In the genomic region with DNA sequence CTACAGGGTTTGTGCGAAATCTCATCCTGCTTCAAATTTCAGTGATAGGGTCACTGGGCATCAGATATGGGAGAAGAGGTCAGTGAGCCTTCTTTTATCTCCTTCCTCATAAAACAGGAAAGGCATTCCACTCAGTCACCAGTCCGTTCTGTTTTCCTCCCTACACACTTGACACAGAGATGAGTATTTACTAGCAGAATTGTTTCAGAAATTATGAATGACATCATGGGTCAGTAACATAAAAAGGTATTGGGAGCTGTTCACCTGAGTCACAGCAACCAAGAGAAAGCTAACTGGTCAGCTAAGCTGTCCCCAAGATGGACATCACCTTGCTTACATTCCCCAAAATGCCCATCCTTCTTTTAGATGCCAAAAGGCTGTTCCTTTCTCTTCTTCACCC, we compare ENCODE assay signal across 21 cellular contexts.
"Had no signal": no experiment of that assay in that cellular context is flagged by ENCODE, and none has a peak within 500 bp of the region (broad histone marks: within the 10 kb centered on the region; RNA-seq: fewer than 3 reads in every experiment).

No MANE protein-coding gene starts in this region.

- H3K4me1 ChIP-seq: parathyroid adenoma had no signal

- H2AFZ ChIP-seq: neural progenitor cell, parathyroid adenoma had no signal

- DNase-seq: dorsolateral prefrontal cortex; effector CD4-positive, alpha-beta T cell; hypothalamus; immature natural killer cell; islet precursor cell; mesendoderm; midbrain; naive thymus-derived CD4-positive, alpha-beta T cell; sigmoid colon; stimulated activated CD4-positive, alpha-beta T cell treated with anti-CD3 and anti-CD28 coated beads, Interleukin-4, amount 100 ng/mL, for 4 hours; stimulated activated naive B cell treated with anti-CD40 and anti-IgM and Interleukin-4, amounts not matched to agents 10 μg/mL and 1 μg/mL and 100 μg/mL, for 72 hours; upper lobe of left lung had no signal

- H3K36me3 ChIP-seq: neural progenitor cell had no signal

- ATAC-seq: left lung; naive thymus-derived CD4-positive, alpha-beta T cell; stimulated activated naive B cell treated with anti-CD40 and anti-IgM and Interleukin-4, amounts not matched to agents 10 μg/mL and 1 μg/mL and 100 μg/mL, for 72 hours had no signal

- H3K4me3 ChIP-seq: dorsolateral prefrontal cortex, left lung, neural progenitor cell, right atrium auricular region, sigmoid colon, thoracic aorta, tibial nerve, upper lobe of left lung had no signal

- H3K9ac ChIP-seq: neural progenitor cell, parathyroid adenoma had no signal

- H3K4me2 ChIP-seq: neural progenitor cell had no signal

- H3K27ac ChIP-seq: dorsolateral prefrontal cortex, left lung, neural progenitor cell, parathyroid adenoma, sigmoid colon, thoracic aorta, tibial nerve, upper lobe of left lung had no signal

- H3K79me2 ChIP-seq: parathyroid adenoma had no signal

- FAIRE-seq: colon, frontal cortex, urothelium cell line had no signal

- H3K9me3 ChIP-seq: left lung, right atrium auricular region, sigmoid colon, thoracic aorta, tibial nerve, upper lobe of left lung had no signal

- H3K27me3 ChIP-seq: dorsolateral prefrontal cortex, left lung, neural progenitor cell, right atrium auricular region, sigmoid colon, tibial nerve, upper lobe of left lung had no signal
